In the genomic region with DNA sequence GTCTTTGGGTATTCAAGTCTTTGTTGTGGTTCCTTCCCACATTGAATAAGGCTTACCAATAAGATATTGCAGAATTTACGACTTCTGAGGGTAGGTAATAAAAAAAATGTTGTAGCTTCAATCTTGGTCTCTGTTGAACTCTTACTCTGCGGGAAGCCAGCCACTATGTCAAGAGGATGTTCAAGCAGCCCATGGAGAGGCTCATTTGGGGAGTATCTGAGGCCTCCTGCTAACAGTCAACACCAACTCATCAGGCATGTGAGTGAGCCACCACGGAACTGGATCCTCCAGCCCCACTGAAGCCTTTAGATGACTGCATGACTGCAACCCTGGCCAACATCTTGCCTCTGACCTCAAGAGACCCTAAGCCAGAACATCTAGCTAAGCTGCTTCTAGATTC, we compare ENCODE assay signal across 15 cellular contexts. TPM values are rescaled to one million over a fixed set of nuclear protein-coding genes. Genes with fewer than 3 reads are reported as not detected.
DNase-seq lines count a peak whose midpoint lies in the region; ATAC-seq lines count a peak whose summit lies in the region.
"Had no signal": no experiment of that assay in that cellular context is flagged by ENCODE, and none has a peak within 500 bp of the region (broad histone marks: within the 10 kb centered on the region; RNA-seq: fewer than 3 reads in every experiment).

No MANE protein-coding gene starts in this region.

- no peak overlapping the region for H3K4me3 Mint-ChIP-seq in activated T-cell treated with anti-CD3 and anti-CD28 coated beads, Interleukin-2, amount 50 U/mL, for 24 hours
- H3K4me3 Mint-ChIP-seq in activated T-cell treated with anti-CD3 and anti-CD28 coated beads, Interleukin-2, amount 50 U/mL, for 4 hours = no peak overlapping the region
- no peak overlapping the region for H3K4me3 Mint-ChIP-seq in activated T-helper 1 cell treated with anti-CD3 and anti-CD28 coated beads, Interleukin-12 subunit alpha, Interleukin-12 subunit beta, Interleukin-2, Interleukin-4 antibody, amounts not matched to agents 30 ng/mL and 10 ng/mL and 1 ng/mL, durations not matched to agents 14 hours and 24 hours and 36 hours
- H3K4me3 Mint-ChIP-seq: T-helper 1 cell treated with Interleukin-12 subunit alpha and Interleukin-12 subunit beta and Interleukin-4 antibody, amounts not matched to agents 30 μg/mL and 1 μg/mL, for 36 hours had no signal

- no peak for ATAC-seq in activated T-cell treated with anti-CD3 and anti-CD28 coated beads, Interleukin-2, amount 50 U/mL, for 4 hours
- ATAC-seq in HG03139 (IDR thresholded peaks at IDR 0.05; ENCODE audit: unreplicated experiment) = no peak
- ATAC-seq: activated CD4-positive, CD25-positive, alpha-beta regulatory T cell treated with anti-CD3 and anti-CD28 coated beads, Interleukin-2, amount 50 U/mL, for 24 hours; heart left ventricle had no signal

- no peaks in the 10 kb centered on the region for H3K27me3 Mint-ChIP-seq in activated T-cell treated with anti-CD3 and anti-CD28 coated beads, Interleukin-2, amount 50 U/mL, for 24 hours
- no peaks in the 10 kb centered on the region for H3K27me3 Mint-ChIP-seq in activated T-cell treated with anti-CD3 and anti-CD28 coated beads, Interleukin-2, amount 50 U/mL, for 4 hours (ENCODE audit: low read depth)
- H3K27me3 Mint-ChIP-seq in activated T-helper 1 cell treated with anti-CD3 and anti-CD28 coated beads, Interleukin-12 subunit alpha, Interleukin-12 subunit beta, Interleukin-2, Interleukin-4 antibody, amounts not matched to agents 30 ng/mL and 10 ng/mL and 1 ng/mL, durations not matched to agents 14 hours and 24 hours and 36 hours (ENCODE audit: insufficient read depth) = no peaks in the 10 kb centered on the region

- intact Hi-C loops in activated T-helper 1 cell treated with anti-CD3 and anti-CD28 coated beads, Interleukin-12 subunit alpha, Interleukin-12 subunit beta, Interleukin-2, Interleukin-4 antibody, amounts not matched to agents 30 ng/mL and 10 ng/mL and 1 ng/mL, durations not matched to agents 14 hours and 24 hours and 36 hours (cut with micrococcal nuclease) = no loop called here

- peak overlapping the region; percentile 16 for H3K27ac Mint-ChIP-seq in activated T-cell treated with anti-CD3 and anti-CD28 coated beads, Interleukin-2, amount 50 U/mL, for 24 hours
- H3K27ac Mint-ChIP-seq in activated T-helper 1 cell treated with anti-CD3 and anti-CD28 coated beads, Interleukin-12 subunit alpha, Interleukin-12 subunit beta, Interleukin-2, Interleukin-4 antibody, amounts not matched to agents 30 ng/mL and 10 ng/mL and 1 ng/mL, durations not matched to agents 14 hours and 24 hours and 36 hours = no peak overlapping the region
- H3K27ac Mint-ChIP-seq: T-helper 1 cell treated with Interleukin-12 subunit alpha and Interleukin-12 subunit beta and Interleukin-4 antibody, amounts not matched to agents 30 μg/mL and 1 μg/mL, for 36 hours had no signal

- no peak for DNase-seq in activated T-cell treated with anti-CD3 and anti-CD28 coated beads, Interleukin-2, amount 50 U/mL, for 24 hours
- no peak for DNase-seq in activated T-cell treated with anti-CD3 and anti-CD28 coated beads, Interleukin-2, amount 50 U/mL, for 4 hours
- DNase-seq in RKO (ENCODE audit: low spot score) (peak; percentile 48), fibroblast of the conjunctiva (ENCODE audit: low read depth) (peak; percentile 41), stromal cell of bone marrow (ENCODE audit: low read depth) (peak; percentile 73), AML-193 (lab: John Stamatoyannopoulos, UW) (no peak)
- DNase-seq in activated T-helper 1 cell treated with anti-CD3 and anti-CD28 coated beads, Interleukin-12 subunit alpha, Interleukin-12 subunit beta, Interleukin-2, Interleukin-4 antibody, amounts not matched to agents 30 ng/mL and 10 ng/mL and 1 ng/mL, durations not matched to agents 14 hours and 24 hours and 36 hours (ENCODE audit: low spot score) = no peak
- DNase-seq: COR-L47; heart left ventricle; MM.1S; NCI-H526 treated with DMSO at 0.1 percent for 48 hours; stimulated activated CD4-positive, alpha-beta T cell treated with anti-CD3 and anti-CD28 coated beads, Interleukin-12 subunit alpha, Interleukin-12 subunit beta, amount 100 ng/mL, for 4 hours had no signal

- H3K4me1 Mint-ChIP-seq in activated T-cell treated with anti-CD3 and anti-CD28 coated beads, Interleukin-2, amount 50 U/mL, for 24 hours (ENCODE audit: low read depth) = peaks cover 38% of the 10 kb centered on the region
- peaks cover 28% of the 10 kb centered on the region for H3K4me1 Mint-ChIP-seq in activated T-cell treated with anti-CD3 and anti-CD28 coated beads, Interleukin-2, amount 50 U/mL, for 4 hours (ENCODE audit: low read depth)
- H3K4me1 Mint-ChIP-seq in activated T-helper 1 cell treated with anti-CD3 and anti-CD28 coated beads, Interleukin-12 subunit alpha, Interleukin-12 subunit beta, Interleukin-2, Interleukin-4 antibody, amounts not matched to agents 30 ng/mL and 10 ng/mL and 1 ng/mL, durations not matched to agents 14 hours and 24 hours and 36 hours (ENCODE audit: low read depth) = peaks cover 26% of the 10 kb centered on the region

- peaks cover 7% of the 10 kb centered on the region for H3K36me3 Mint-ChIP-seq in activated T-cell treated with anti-CD3 and anti-CD28 coated beads, Interleukin-2, amount 50 U/mL, for 24 hours (ENCODE audit: low read depth)
- no peaks in the 10 kb centered on the region for H3K36me3 Mint-ChIP-seq in activated T-cell treated with anti-CD3 and anti-CD28 coated beads, Interleukin-2, amount 50 U/mL, for 4 hours (ENCODE audit: insufficient read depth)
- peaks cover 2% of the 10 kb centered on the region for H3K36me3 Mint-ChIP-seq in activated T-helper 1 cell treated with anti-CD3 and anti-CD28 coated beads, Interleukin-12 subunit alpha, Interleukin-12 subunit beta, Interleukin-2, Interleukin-4 antibody, amounts not matched to agents 30 ng/mL and 10 ng/mL and 1 ng/mL, durations not matched to agents 14 hours and 24 hours and 36 hours (ENCODE audit: low read depth)

- no peaks in the 10 kb centered on the region for H3K9me3 Mint-ChIP-seq in activated T-cell treated with anti-CD3 and anti-CD28 coated beads, Interleukin-2, amount 50 U/mL, for 24 hours
- no peaks in the 10 kb centered on the region for H3K9me3 Mint-ChIP-seq in activated T-cell treated with anti-CD3 and anti-CD28 coated beads, Interleukin-2, amount 50 U/mL, for 4 hours
- H3K9me3 Mint-ChIP-seq in activated T-helper 1 cell treated with anti-CD3 and anti-CD28 coated beads, Interleukin-12 subunit alpha, Interleukin-12 subunit beta, Interleukin-2, Interleukin-4 antibody, amounts not matched to agents 30 ng/mL and 10 ng/mL and 1 ng/mL, durations not matched to agents 14 hours and 24 hours and 36 hours = no peaks in the 10 kb centered on the region
- H3K9me3 Mint-ChIP-seq: T-helper 1 cell treated with Interleukin-12 subunit alpha and Interleukin-12 subunit beta and Interleukin-4 antibody, amounts not matched to agents 30 μg/mL and 1 μg/mL, for 36 hours had no signal

RNA-seq across cellular contexts. Expression of gene TBC1D23, which starts 3.2 kb away (rescaled TPM):
- 10 to 100 TPM; 10.5 to 19.0 (median 16.2) TPM for total RNA-seq in activated T-cell treated with anti-CD3 and anti-CD28 coated beads, Interleukin-2, amount 50 U/mL, for 4 hours
- 18.3 and 19.0 TPM in 2 replicates for total RNA-seq in activated T-helper 1 cell treated with anti-CD3 and anti-CD28 coated beads, Interleukin-12 subunit alpha, Interleukin-12 subunit beta, Interleukin-2, Interleukin-4 antibody, amounts not matched to agents 30 ng/mL and 10 ng/mL and 1 ng/mL, durations not matched to agents 14 hours and 24 hours and 36 hours

Comparison
In these comparisons a context has a peak if more than half of its experiments do, and no peak if none do; other contexts are left out.
1. DNase-seq: peak in RKO (single experiment), fibroblast of the conjunctiva (single experiment) and stromal cell of bone marrow (single experiment); none in activated T-cell treated with anti-CD3 and anti-CD28 coated beads, Interleukin-2, amount 50 U/mL, for 24 hours (single experiment), activated T-cell treated with anti-CD3 and anti-CD28 coated beads, Interleukin-2, amount 50 U/mL, for 4 hours (single experiment), activated T-helper 1 cell treated with anti-CD3 and anti-CD28 coated beads, Interleukin-12 subunit alpha, Interleukin-12 subunit beta, Interleukin-2, Interleukin-4 antibody, amounts not matched to agents 30 ng/mL and 10 ng/mL and 1 ng/mL, durations not matched to agents 14 hours and 24 hours and 36 hours (single experiment) and AML-193 (0 of 2).